In the genomic region with DNA sequence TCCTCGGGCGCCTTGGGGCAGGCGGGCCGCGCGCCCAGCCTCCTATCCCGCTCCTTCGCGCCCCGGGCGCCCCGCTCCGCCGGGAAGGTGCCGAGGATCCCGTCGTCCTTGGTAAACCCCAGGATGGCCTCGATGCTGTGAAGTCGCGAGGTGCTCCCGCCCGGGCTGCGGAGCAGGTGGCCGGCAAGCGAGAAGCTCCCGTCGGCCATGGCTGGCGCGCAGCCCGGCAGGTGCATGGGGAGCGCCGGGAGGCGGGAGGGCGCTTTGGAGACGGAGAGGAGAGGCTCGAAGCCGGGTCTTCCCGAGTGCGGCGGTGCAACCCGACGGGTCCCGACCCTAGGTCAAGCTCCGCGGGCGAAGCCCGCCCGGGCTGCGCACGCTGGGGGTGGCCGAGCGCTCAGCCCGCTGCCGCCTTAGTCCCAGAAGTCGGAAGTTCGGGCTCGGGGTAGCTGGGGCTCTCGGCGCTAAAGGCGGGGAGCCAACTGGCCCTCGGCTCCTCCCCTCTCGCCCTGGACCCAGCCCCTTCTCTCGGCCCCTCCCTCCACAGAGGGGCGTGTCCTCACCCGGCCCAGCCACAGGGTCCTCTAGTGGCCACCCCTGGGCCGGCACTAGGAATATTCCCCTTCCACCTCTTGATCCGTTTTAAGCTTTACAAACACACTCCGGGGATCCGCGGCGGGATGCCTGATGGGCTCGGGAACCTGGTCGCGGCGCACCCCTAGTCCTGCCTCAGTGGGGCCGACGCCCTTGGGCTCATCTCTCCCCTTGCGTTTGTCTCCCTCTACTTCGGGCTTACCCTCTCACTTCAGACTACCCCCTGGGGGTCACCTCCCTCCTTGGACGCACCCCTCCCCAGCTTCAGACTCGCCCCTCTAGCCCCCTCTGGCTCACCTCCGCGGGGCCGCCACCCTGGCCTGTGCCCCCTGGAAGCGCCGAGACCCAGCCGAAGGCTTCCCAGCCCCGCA, we compare ENCODE assay signal across 8 cellular contexts. TPM values are rescaled to one million over a fixed set of nuclear protein-coding genes. Genes with fewer than 3 reads are reported as not detected.
DNase-seq lines count a peak whose midpoint lies in the region; ATAC-seq and TF ChIP-seq lines count a peak whose summit lies in the region.

A gene (minus strand): TSS at position 484 of the 965 bp plus-strand sequence. CDS start 248 bp downstream, at position 236.

- no peaks in the 10 kb centered on the region for H3K9me3 ChIP-seq in mesodermal cell (ENCODE audit: control insufficient read depth, low read length)

- POLR2A ChIA-PET in GM10248 (lab: Yijun Ruan, JAX): interaction anchor here (0.5 kb wide), 1 partner anchor 1346 kb away, joined by 3 read pairs; no protein-coding TSS in a partner anchor

- CTCF ChIA-PET in GM10248 (lab: Yijun Ruan, JAX): interaction anchor here (0.7 to 2.4 kb wide), 4 partner anchors 9 to 129 kb away, joined by 3 to 8 read pairs (median 5); no protein-coding TSS in a partner anchor

- H3K27ac ChIP-seq in mesodermal cell (ENCODE audit: low read depth, low read length, severe bottlenecking): no peak within 1 kb of the TSS

- no peak within 1 kb of the TSS for H3K4me3 ChIP-seq in choroid plexus epithelial cell (ENCODE audit: low read depth, low read length)
- H3K4me3 ChIP-seq in mesodermal cell (ENCODE audit: extremely low read depth, insufficient read depth, low read length, poor library complexity, severe bottlenecking): peak within 1 kb of the TSS; percentile 8

- no peaks in the 10 kb centered on the region for H3K36me3 ChIP-seq in mesodermal cell (ENCODE audit: control insufficient read depth, insufficient read depth, low read length)

- ATAC-seq in HG03521 (IDR thresholded peaks at IDR 0.05; ENCODE audit: unreplicated experiment) (peak; percentile 55), HG03039 (IDR thresholded peaks at IDR 0.05; ENCODE audit: unreplicated experiment) (no peak)

- peak; percentile 73 for DNase-seq in GM10248 (ENCODE audit: extremely low spot score)
- DNase-seq in choroid plexus epithelial cell (ENCODE audit: low read depth): peak; percentile 7
- no peak for DNase-seq in hippocampal formation (lab: John Stamatoyannopoulos, UW)
- no peak for DNase-seq in SW480 (ENCODE audit: low spot score)
- DNase-seq in NCI-H526 treated with DMSO at 0.1 percent for 48 hours (lab: John Stamatoyannopoulos, UW): no peak

- H3K4me1 ChIP-seq in mesodermal cell (ENCODE audit: control insufficient read depth, insufficient read depth, low read length, poor library complexity, severe bottlenecking): no peaks in the 10 kb centered on the region

- TF ChIP-seq CTCF in GM10248 (IDR thresholded peaks at IDR 0.05; ENCODE audit: control extremely low read depth, extremely low read depth, low read depth, missing control alignments) (peak; percentile 7), choroid plexus epithelial cell (conservative IDR thresholded peaks at IDR 0.05; ENCODE audit: low read depth, low read length) (peak; percentile 5)

- 0 to 1% methylated on average over 62 to 69 of the region's 88 CpGs for WGBS in mesodermal cell (ENCODE audit: insufficient coverage in 2 of 2), 2 experiments

RNA-seq across cellular contexts. Expression of the gene that starts here (rescaled TPM):
- polyA plus RNA-seq in mesodermal cell (2013, experiment 1 of 2): not detected
- not detected for polyA plus RNA-seq in mesodermal cell (2013, experiment 2 of 2)

Comparison
In these comparisons a context has a peak if more than half of its experiments do, and no peak if none do; other contexts are left out.
1. DNase-seq: peak in GM10248 (single experiment) and choroid plexus epithelial cell (single experiment); none in hippocampal formation (0 of 2), SW480 (single experiment) and NCI-H526 treated with DMSO at 0.1 percent for 48 hours (single experiment).